In genomic region chr1:51518730-51519047, GRCh38 we compare ENCODE assay signal across 8 cellular contexts. TPM values are rescaled to one million over a fixed set of nuclear protein-coding genes. Genes with fewer than 3 reads are reported as not detected.
DNase-seq lines count a peak whose midpoint lies in the region; ATAC-seq lines count a peak whose summit lies in the region.

No MANE protein-coding gene starts in this region.

- H3K4me3 ChIP-seq in SJCRH30, result peak overlapping the region; percentile 92

- peak overlapping the region; percentile 42; the same call in 1 of the 2 replicates for H3K27ac ChIP-seq in SJCRH30

- H3K4me1 Mint-ChIP-seq in immature natural killer cell, result peaks cover 68% of the 10 kb centered on the region in 2 donors

- H3K27me3 ChIP-seq in SJCRH30, result no peaks in the 10 kb centered on the region

- H3K36me3 Mint-ChIP-seq in immature natural killer cell, result no peaks in the 10 kb centered on the region

- no peaks in the 10 kb centered on the region for H3K9me3 ChIP-seq in SJCRH30 (replicated peaks)

- H3K4me1 ChIP-seq in SJCRH30, result peaks cover 6% of the 10 kb centered on the region; the same call in 1 of the 2 replicates

- H3K27ac Mint-ChIP-seq in immature natural killer cell, result peak overlapping the region in 4 of 6 donors; percentile 90 to 98 (median 94)

- ATAC-seq in HG02938 (IDR thresholded peaks at IDR 0.05; ENCODE audit: unreplicated experiment), result peak; percentile 34

- peaks cover 7 to 23% (median 14%) of the 10 kb centered on the region in 3 donors for H3K27me3 Mint-ChIP-seq in immature natural killer cell (ENCODE audit: low read depth in 3 of 3)

- H3K4me3 Mint-ChIP-seq in immature natural killer cell, result peak overlapping the region; percentile 94 to 99 (median 95)

- no peaks in the 10 kb centered on the region for H3K36me3 ChIP-seq in SJCRH30

- DNase-seq in NK-92 treated with Interleukin-12 subunit alpha and Interleukin-12 subunit beta, amount 100 ng/mL, for 24 hours (lab: John Stamatoyannopoulos, UW), result peak; percentile 71
- DNase-seq in NK-92 (lab: John Stamatoyannopoulos, UW; ENCODE audit: unreplicated experiment), result no peak
- DNase-seq in SJCRH30, result no peak
- DNase-seq in astrocyte of the hippocampus (ENCODE audit: low read depth, low spot score), result peak; percentile 67
- DNase-seq in immature natural killer cell, result no peak
- peak; percentile 36 for DNase-seq in stimulated activated CD4-positive, alpha-beta T cell treated with anti-CD3 and anti-CD28 coated beads, Interleukin-2, amount 100 ng/mL, for 48 hours
- DNase-seq in epidermal melanocyte (ENCODE audit: insufficient read length, low spot score), result no peak

- H3K9me3 Mint-ChIP-seq in immature natural killer cell, result no peaks in the 10 kb centered on the region

RNA-seq across cellular contexts. Expression of gene EPS15, which starts 0.4 kb away (rescaled TPM):
- 30.1 and 34.7 TPM in 2 replicates for total RNA-seq in SJCRH30 (2014; rRNA removed; shearing (Covaris generic))
- polyA plus RNA-seq in immature natural killer cell, result 10 to 100 TPM; 28.9 to 49.4 (median 34.9) TPM

Comparison
In these comparisons a context has a peak if more than half of its experiments do, and no peak if none do; other contexts are left out.
1. DNase-seq: peak in NK-92 treated with Interleukin-12 subunit alpha and Interleukin-12 subunit beta, amount 100 ng/mL, for 24 hours (single experiment), astrocyte of the hippocampus (single experiment) and stimulated activated CD4-positive, alpha-beta T cell treated with anti-CD3 and anti-CD28 coated beads, Interleukin-2, amount 100 ng/mL, for 48 hours (2 of 2); none in NK-92 (single experiment), SJCRH30 (0 of 2), immature natural killer cell (0 of 3) and epidermal melanocyte (single experiment).